In genomic region chr1:185156321-185156853, GRCh38 we compare ENCODE assay signal across 8 cellular contexts. TPM values are rescaled to one million over a fixed set of nuclear protein-coding genes. Genes with fewer than 3 reads are reported as not detected.
DNase-seq lines count a peak whose midpoint lies in the region; ATAC-seq, FAIRE-seq and TF ChIP-seq lines count a peak whose summit lies in the region.

No MANE protein-coding gene starts in this region.

- intact Hi-C loops in natural killer cell (cut with micrococcal nuclease): loop anchor here (2.0 to 10.0 kb wide), 4 partner anchors 160 to 538 kb away; partner anchors contain the start of genes IVNS1ABP and NIBAN1

- peaks cover 13% of the 10 kb centered on the region for H3K4me1 ChIP-seq in SJSA1 (replicated peaks)

- no peaks in the 10 kb centered on the region for H3K27me3 ChIP-seq in SJSA1 (replicated peaks)

- TF ChIP-seq CTCF in C4-2B (conservative IDR thresholded peaks at IDR 0.05) (no peak), natural killer cell (IDR thresholded peaks at IDR 0.05) (no peak), D721Med (IDR thresholded peaks at IDR 0.05; ENCODE audit: insufficient read depth, missing control alignments) (no peak)

- no peaks in the 10 kb centered on the region for H3K27me3 Mint-ChIP-seq in natural killer cell (ENCODE audit: low read depth in 2 of 2)

- H3K9me3 ChIP-seq in SJSA1 (replicated peaks): no peaks in the 10 kb centered on the region

- DNase-seq in SJSA1 (ENCODE audit: low read depth in 1 of 2, low spot score in 2 of 2) (no peak), epithelial cell of prostate (ENCODE audit: low read depth, low spot score) (no peak), natural killer cell (no peak), glomerular visceral epithelial cell (ENCODE audit: extremely low spot score) (no peak), D721Med (ENCODE audit: insufficient read length, low spot score) (no peak)

- peak overlapping the region; percentile 100 for H3K4me3 Mint-ChIP-seq in natural killer cell

- ATAC-seq in GM18909 (IDR thresholded peaks at IDR 0.05; ENCODE audit: poor library complexity, unreplicated experiment) (peak; percentile 30), HG03108 (IDR thresholded peaks at IDR 0.05; ENCODE audit: unreplicated experiment) (peak; percentile 12), natural killer cell (peak; percentile 20 to 31 (median 26))

- H3K4me3 ChIP-seq in SJSA1: peak overlapping the region; percentile 71

- H3K27ac Mint-ChIP-seq in natural killer cell: peak overlapping the region; percentile 95 to 99

- no peak for FAIRE-seq in D721Med (lab: Jason Lieb, UNC)

- no peaks in the 10 kb centered on the region for H3K36me3 ChIP-seq in SJSA1

- peak overlapping the region; percentile 88 for H3K27ac ChIP-seq in C4-2B
- H3K27ac ChIP-seq in SJSA1: peak overlapping the region; percentile 90
- peak overlapping the region; percentile 76 for H3K27ac ChIP-seq in epithelial cell of prostate

- H3K4me1 Mint-ChIP-seq in natural killer cell: peaks cover 27 to 37% of the 10 kb centered on the region in 2 donors

- no peaks in the 10 kb centered on the region for H3K9me3 Mint-ChIP-seq in natural killer cell

- no peaks in the 10 kb centered on the region for H3K36me3 Mint-ChIP-seq in natural killer cell

RNA-seq across cellular contexts. Expression of gene TRMT1L, which starts 0.4 kb away (rescaled TPM):
- 16.1 and 22.5 TPM in 2 replicates for total RNA-seq in SJSA1 (2014; rRNA removed; shearing (Covaris generic))
- total RNA-seq in natural killer cell: 1 to 10 TPM; 4.4 to 8.2 (median 4.9) TPM

RNA-seq across cellular contexts. Expression of gene SWT1, which starts 0.6 kb away (rescaled TPM):
- total RNA-seq in SJSA1 (2014; rRNA removed; shearing (Covaris generic)): 0.63 and 1.5 TPM in 2 replicates
- total RNA-seq in natural killer cell: 1 to 10 TPM; 4.0 to 5.3 (median 5.1) TPM
